ENCODE assay signal across 1 cellular context in the genomic region with DNA sequence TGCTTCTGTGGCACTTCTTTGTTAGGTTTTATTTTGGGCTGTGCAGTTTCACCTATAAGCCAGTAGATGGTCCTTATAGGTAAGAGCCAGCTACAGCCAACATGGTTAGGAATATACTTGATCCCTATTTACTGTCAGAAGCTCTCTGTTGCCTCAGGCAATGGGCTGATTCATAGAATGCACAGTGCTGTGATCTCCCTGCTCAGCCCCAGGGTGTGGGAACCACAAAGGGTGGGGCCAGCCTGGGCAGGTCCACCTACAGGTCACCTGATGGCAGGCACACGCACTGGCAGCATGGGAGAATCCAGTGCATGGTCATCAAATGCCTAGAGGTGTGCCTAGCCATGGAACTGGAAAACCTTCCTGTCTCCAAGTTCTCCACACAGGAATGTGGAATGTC.
TF ChIP-seq lines count a peak whose summit lies in the region.

No MANE protein-coding gene starts in this region.

TF ChIP-seq in SK-N-SH, 30 proteins besides CTCF, POLR2A, EP300 and RAD21 (continued from another document):
- TF ChIP-seq, protein P1, sequence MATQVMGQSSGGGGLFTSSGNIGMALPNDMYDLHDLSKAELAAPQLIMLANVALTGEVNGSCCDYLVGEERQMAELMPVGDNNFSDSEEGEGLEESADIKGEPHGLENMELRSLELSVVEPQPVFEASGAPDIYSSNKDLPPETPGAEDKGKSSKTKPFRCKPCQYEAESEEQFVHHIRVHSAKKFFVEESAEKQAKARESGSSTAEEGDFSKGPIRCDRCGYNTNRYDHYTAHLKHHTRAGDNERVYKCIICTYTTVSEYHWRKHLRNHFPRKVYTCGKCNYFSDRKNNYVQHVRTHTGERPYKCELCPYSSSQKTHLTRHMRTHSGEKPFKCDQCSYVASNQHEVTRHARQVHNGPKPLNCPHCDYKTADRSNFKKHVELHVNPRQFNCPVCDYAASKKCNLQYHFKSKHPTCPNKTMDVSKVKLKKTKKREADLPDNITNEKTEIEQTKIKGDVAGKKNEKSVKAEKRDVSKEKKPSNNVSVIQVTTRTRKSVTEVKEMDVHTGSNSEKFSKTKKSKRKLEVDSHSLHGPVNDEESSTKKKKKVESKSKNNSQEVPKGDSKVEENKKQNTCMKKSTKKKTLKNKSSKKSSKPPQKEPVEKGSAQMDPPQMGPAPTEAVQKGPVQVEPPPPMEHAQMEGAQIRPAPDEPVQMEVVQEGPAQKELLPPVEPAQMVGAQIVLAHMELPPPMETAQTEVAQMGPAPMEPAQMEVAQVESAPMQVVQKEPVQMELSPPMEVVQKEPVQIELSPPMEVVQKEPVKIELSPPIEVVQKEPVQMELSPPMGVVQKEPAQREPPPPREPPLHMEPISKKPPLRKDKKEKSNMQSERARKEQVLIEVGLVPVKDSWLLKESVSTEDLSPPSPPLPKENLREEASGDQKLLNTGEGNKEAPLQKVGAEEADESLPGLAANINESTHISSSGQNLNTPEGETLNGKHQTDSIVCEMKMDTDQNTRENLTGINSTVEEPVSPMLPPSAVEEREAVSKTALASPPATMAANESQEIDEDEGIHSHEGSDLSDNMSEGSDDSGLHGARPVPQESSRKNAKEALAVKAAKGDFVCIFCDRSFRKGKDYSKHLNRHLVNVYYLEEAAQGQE (IDR thresholded peaks at IDR 0.05; ENCODE audit: low read depth, low read length), result no peak
- TF ChIP-seq TEAD4 (IDR thresholded peaks at IDR 0.05; ENCODE audit: borderline replicate concordance, insufficient read depth), result no peak
- TF ChIP-seq POLR2AphosphoS5 (IDR thresholded peaks at IDR 0.05; ENCODE audit: low read depth, low read length), result no peak
- no peak for TF ChIP-seq RFX5 (IDR thresholded peaks at IDR 0.05; ENCODE audit: low read length)
- no peak for TF ChIP-seq FOXM1 (IDR thresholded peaks at IDR 0.05; ENCODE audit: low read depth)
- TF ChIP-seq, protein P2, sequence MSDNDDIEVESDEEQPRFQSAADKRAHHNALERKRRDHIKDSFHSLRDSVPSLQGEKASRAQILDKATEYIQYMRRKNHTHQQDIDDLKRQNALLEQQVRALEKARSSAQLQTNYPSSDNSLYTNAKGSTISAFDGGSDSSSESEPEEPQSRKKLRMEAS (IDR thresholded peaks at IDR 0.05; ENCODE audit: low read depth), result no peak
- no peak for TF ChIP-seq CHD2 (IDR thresholded peaks at IDR 0.05; ENCODE audit: low read length, partially characterized antibody)
- TF ChIP-seq, protein P3, sequence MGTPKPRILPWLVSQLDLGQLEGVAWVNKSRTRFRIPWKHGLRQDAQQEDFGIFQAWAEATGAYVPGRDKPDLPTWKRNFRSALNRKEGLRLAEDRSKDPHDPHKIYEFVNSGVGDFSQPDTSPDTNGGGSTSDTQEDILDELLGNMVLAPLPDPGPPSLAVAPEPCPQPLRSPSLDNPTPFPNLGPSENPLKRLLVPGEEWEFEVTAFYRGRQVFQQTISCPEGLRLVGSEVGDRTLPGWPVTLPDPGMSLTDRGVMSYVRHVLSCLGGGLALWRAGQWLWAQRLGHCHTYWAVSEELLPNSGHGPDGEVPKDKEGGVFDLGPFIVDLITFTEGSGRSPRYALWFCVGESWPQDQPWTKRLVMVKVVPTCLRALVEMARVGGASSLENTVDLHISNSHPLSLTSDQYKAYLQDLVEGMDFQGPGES (IDR thresholded peaks at IDR 0.05; ENCODE audit: low read depth, low read length), result no peak
- TF ChIP-seq ELF1 (IDR thresholded peaks at IDR 0.05), result no peak
- TF ChIP-seq, protein P4, sequence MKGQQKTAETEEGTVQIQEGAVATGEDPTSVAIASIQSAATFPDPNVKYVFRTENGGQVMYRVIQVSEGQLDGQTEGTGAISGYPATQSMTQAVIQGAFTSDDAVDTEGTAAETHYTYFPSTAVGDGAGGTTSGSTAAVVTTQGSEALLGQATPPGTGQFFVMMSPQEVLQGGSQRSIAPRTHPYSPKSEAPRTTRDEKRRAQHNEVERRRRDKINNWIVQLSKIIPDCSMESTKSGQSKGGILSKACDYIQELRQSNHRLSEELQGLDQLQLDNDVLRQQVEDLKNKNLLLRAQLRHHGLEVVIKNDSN (IDR thresholded peaks at IDR 0.05; ENCODE audit: borderline replicate concordance, low read depth), result no peak
- TF ChIP-seq FOXJ3 (CRISPR knock-in tag; IDR thresholded peaks at IDR 0.05), result no peak
- no peak for TF ChIP-seq SMC3 (IDR thresholded peaks at IDR 0.05; ENCODE audit: low read depth, low read length)
- no peak for TF ChIP-seq RXRA (IDR thresholded peaks at IDR 0.05; ENCODE audit: borderline replicate concordance, low read depth)
- TF ChIP-seq TCF12 (IDR thresholded peaks at IDR 0.05), result no peak
- TF ChIP-seq MXI1 (IDR thresholded peaks at IDR 0.05; ENCODE audit: low read depth, low read length), result no peak
- no peak for TF ChIP-seq SIN3A (IDR thresholded peaks at IDR 0.05; ENCODE audit: borderline replicate concordance, low read depth, low read length)
